1 cellular context compared by ENCODE assay signal in genomic region chr3:191997579-191998268, GRCh38.
TF ChIP-seq lines count a peak whose summit lies in the region.

No MANE protein-coding gene starts in this region.

TF ChIP-seq in WTC11, 78 proteins besides CTCF, POLR2A, EP300 and RAD21 (continued from another document):
- no peak for TF ChIP-seq NFATC4 (CRISPR knock-in tag; IDR thresholded peaks at IDR 0.05)
- TF ChIP-seq HMGXB4 (CRISPR knock-in tag; IDR thresholded peaks at IDR 0.05), result no peak
- no peak for TF ChIP-seq ZNF671 (CRISPR knock-in tag; IDR thresholded peaks at IDR 0.05)
- TF ChIP-seq NR1H2 (CRISPR knock-in tag; IDR thresholded peaks at IDR 0.05), result no peak
- no peak for TF ChIP-seq ZNF532 (CRISPR knock-in tag; IDR thresholded peaks at IDR 0.05; ENCODE audit: borderline replicate concordance)
- no peak for TF ChIP-seq MAX (CRISPR knock-in tag; IDR thresholded peaks at IDR 0.05)
- no peak for TF ChIP-seq HMGA2 (CRISPR knock-in tag; IDR thresholded peaks at IDR 0.05)
